22 cellular contexts compared by ENCODE assay signal in genomic region chr12:16474801-16475200, GRCh38.
"Had no signal": no experiment of that assay in that cellular context is flagged by ENCODE, and none has a peak within 500 bp of the region (broad histone marks: within the 10 kb centered on the region; RNA-seq: fewer than 3 reads in every experiment).

No MANE protein-coding gene starts in this region.

- H3K36me3 ChIP-seq: ovary, right atrium auricular region, sigmoid colon, tibial nerve, upper lobe of right lung, vagina had no signal

- H3K4me3 Mint-ChIP-seq: endodermal cell; naive thymus-derived CD8-positive, alpha-beta T cell; neural crest cell; stimulated activated naive B cell treated with anti-CD40 and anti-IgM and Interleukin-4, amounts not matched to agents 10 μg/mL and 1 μg/mL and 100 μg/mL, for 72 hours; stimulated activated naive CD8-positive, alpha-beta T cell treated with anti-CD3 and anti-CD28 coated beads, Interleukin-15, amount 100 ng/mL, for 72 hours had no signal

- H3K4me1 Mint-ChIP-seq: endodermal cell; naive thymus-derived CD8-positive, alpha-beta T cell; neural crest cell; stimulated activated naive B cell treated with anti-CD40 and anti-IgM and Interleukin-4, amounts not matched to agents 10 μg/mL and 1 μg/mL and 100 μg/mL, for 72 hours; stimulated activated naive CD8-positive, alpha-beta T cell treated with anti-CD3 and anti-CD28 coated beads, Interleukin-15, amount 100 ng/mL, for 72 hours had no signal

- H3K9me3 ChIP-seq: mucosa of descending colon, ovary, right atrium auricular region, sigmoid colon, testis, tibial nerve, upper lobe of right lung, vagina had no signal

- H3K4me1 ChIP-seq: foreskin keratinocyte, right atrium auricular region, testis, tibial nerve, upper lobe of right lung, vagina had no signal

- H3K27ac Mint-ChIP-seq: endodermal cell; naive thymus-derived CD8-positive, alpha-beta T cell; stimulated activated naive B cell treated with anti-CD40 and anti-IgM and Interleukin-4, amounts not matched to agents 10 μg/mL and 1 μg/mL and 100 μg/mL, for 72 hours; stimulated activated naive CD8-positive, alpha-beta T cell treated with anti-CD3 and anti-CD28 coated beads, Interleukin-15, amount 100 ng/mL, for 72 hours had no signal

- H3K9me3 Mint-ChIP-seq: endodermal cell, neural crest cell had no signal

- H3K27me3 Mint-ChIP-seq: naive thymus-derived CD8-positive, alpha-beta T cell; stimulated activated naive B cell treated with anti-CD40 and anti-IgM and Interleukin-4, amounts not matched to agents 10 μg/mL and 1 μg/mL and 100 μg/mL, for 72 hours; stimulated activated naive CD8-positive, alpha-beta T cell treated with anti-CD3 and anti-CD28 coated beads, Interleukin-15, amount 100 ng/mL, for 72 hours had no signal

- H3K27me3 ChIP-seq: foreskin keratinocyte, ovary, right atrium auricular region, sigmoid colon, testis, tibial nerve, upper lobe of right lung, vagina had no signal

- DNase-seq: effector CD4-positive, alpha-beta T cell; endodermal cell; erythroblast; foreskin keratinocyte; kidney; left cardiac atrium; mucosa of descending colon; naive thymus-derived CD8-positive, alpha-beta T cell; nucleus accumbens; ovary; sigmoid colon; stimulated activated CD4-positive, alpha-beta T cell treated with anti-CD3 and anti-CD28 coated beads, Interleukin-2, amount 100 ng/mL, for 24 hours; stimulated activated CD4-positive, alpha-beta T cell treated with anti-CD3 and anti-CD28 coated beads, Interleukin-4, amount 100 ng/mL, for 4 hours; stimulated activated naive B cell treated with anti-CD40 and anti-IgM and Interleukin-4, amounts not matched to agents 10 μg/mL and 1 μg/mL and 100 μg/mL, for 72 hours; stimulated activated naive CD8-positive, alpha-beta T cell treated with anti-CD3 and anti-CD28 coated beads, Interleukin-15, amount 100 ng/mL, for 72 hours; testis; upper lobe of right lung had no signal

- H3K36me3 Mint-ChIP-seq: naive thymus-derived CD8-positive, alpha-beta T cell; stimulated activated naive B cell treated with anti-CD40 and anti-IgM and Interleukin-4, amounts not matched to agents 10 μg/mL and 1 μg/mL and 100 μg/mL, for 72 hours had no signal

- H3K4me3 ChIP-seq: mucosa of descending colon, ovary, right atrium auricular region, sigmoid colon, skin epidermis, testis, tibial nerve, upper lobe of right lung, vagina had no signal

- ATAC-seq: foreskin keratinocyte; left cardiac atrium; mucosa of descending colon; naive thymus-derived CD8-positive, alpha-beta T cell; stimulated activated naive B cell treated with anti-CD40 and anti-IgM and Interleukin-4, amounts not matched to agents 10 μg/mL and 1 μg/mL and 100 μg/mL, for 72 hours; stimulated activated naive CD8-positive, alpha-beta T cell treated with anti-CD3 and anti-CD28 coated beads, Interleukin-15, amount 100 ng/mL, for 72 hours had no signal

- H3K27ac ChIP-seq: foreskin keratinocyte, ovary, right atrium auricular region, sigmoid colon, skin epidermis, testis, tibial nerve, upper lobe of right lung, vagina had no signal
